In genomic region chr2:9191044-9191481, GRCh38 we compare ENCODE assay signal across 9 cellular contexts. TPM values are rescaled to one million over a fixed set of nuclear protein-coding genes. Genes with fewer than 3 reads are reported as not detected.
DNase-seq lines count a peak whose midpoint lies in the region; ATAC-seq and TF ChIP-seq lines count a peak whose summit lies in the region.
"Had no signal": no experiment of that assay in that cellular context is flagged by ENCODE, and none has a peak within 500 bp of the region (broad histone marks: within the 10 kb centered on the region; RNA-seq: fewer than 3 reads in every experiment).

No MANE protein-coding gene starts in this region.

- H3K4me3 ChIP-seq in BE2C (ENCODE audit: low read depth, low read length): no peak overlapping the region

- peak; percentile 72 for ATAC-seq in omental fat pad (ENCODE audit: low FRiP score)
- ATAC-seq in HG03280 (IDR thresholded peaks at IDR 0.05; ENCODE audit: unreplicated experiment): no peak
- ATAC-seq in HG03097 (IDR thresholded peaks at IDR 0.05; ENCODE audit: low FRiP score, unreplicated experiment): no peak
- no peak for ATAC-seq in GM21526 (IDR thresholded peaks at IDR 0.05; ENCODE audit: low FRiP score, unreplicated experiment)

- TF ChIP-seq CTCF in BE2C (IDR thresholded peaks at IDR 0.05; ENCODE audit: low read depth, low read length) (no peak), omental fat pad (IDR thresholded peaks at IDR 0.05) (no peak)

- no peaks in the 10 kb centered on the region for H3K4me1 ChIP-seq in BE2C

- in situ Hi-C loops in SK-MEL-5 (cut with HindIII; ENCODE audit: low pct_unique_long_range_greater_than_20kb, low sequenced_read_pairs): no loop called here

- H3K9me3 ChIP-seq in BE2C: no peaks in the 10 kb centered on the region

- no peaks in the 10 kb centered on the region for H3K27me3 ChIP-seq in BE2C

- no peaks in the 10 kb centered on the region for H3K36me3 ChIP-seq in BE2C

- peak; percentile 50 for DNase-seq in BE2C
- peak; percentile 98 for DNase-seq in SK-MEL-5 (ENCODE audit: low read depth, low spot score)
- peak; percentile 100 for DNase-seq in foreskin melanocyte
- DNase-seq in omental fat pad (ENCODE audit: low spot score): no peak
- DNase-seq in activated CD4-positive, alpha-beta T cell treated with anti-CD3 and anti-CD28 coated beads for 4 hours: no peak
- DNase-seq: NCI-H510A treated with DMSO at 0.1 percent for 48 hours had no signal

RNA-seq across cellular contexts. Expression of gene ASAP2, which starts 15.5 kb away (rescaled TPM):
- polyA plus RNA-seq in BE2C (2012; ENCODE audit: insufficient read depth, insufficient read length, low read depth): 3.6 TPM
- 16.1 and 17.6 TPM in 2 replicates for total RNA-seq in SK-MEL-5 (2014; rRNA removed; shearing (Covaris generic))
- polyA plus RNA-seq in SK-MEL-5 (2015; cell fraction: cytosol; rRNA removed): 18.8 and 26.4 TPM in 2 replicates
- polyA plus RNA-seq in SK-MEL-5 (2015; cell fraction: nucleus; rRNA removed): 36.2 and 40.4 TPM in 2 replicates
- total RNA-seq in omental fat pad: 10 to 100 TPM; 16.8 to 57.4 (median 22.8) TPM

Comparison
In these comparisons a context has a peak if more than half of its experiments do, and no peak if none do; other contexts are left out.
1. DNase-seq: peak in BE2C (single experiment), SK-MEL-5 (single experiment) and foreskin melanocyte (single experiment); none in omental fat pad (single experiment) and activated CD4-positive, alpha-beta T cell treated with anti-CD3 and anti-CD28 coated beads for 4 hours (0 of 2).